ENCODE assay signal across 11 cellular contexts in genomic region chr20:427401-427800, GRCh38. TPM values are rescaled to one million over a fixed set of nuclear protein-coding genes. Genes with fewer than 3 reads are reported as not detected.
DNase-seq lines count a peak whose midpoint lies in the region; ATAC-seq and TF ChIP-seq lines count a peak whose summit lies in the region.
"Had no signal": no experiment of that assay in that cellular context is flagged by ENCODE, and none has a peak within 500 bp of the region (broad histone marks: within the 10 kb centered on the region; RNA-seq: fewer than 3 reads in every experiment).

No MANE protein-coding gene starts in this region.

- H3K27me3 ChIP-seq in H7 (ENCODE audit: control insufficient read depth, insufficient read depth, low read length): no peaks in the 10 kb centered on the region
- no peaks in the 10 kb centered on the region for H3K27me3 ChIP-seq in gastrocnemius medialis

- no peak overlapping the region for H3K4me3 Mint-ChIP-seq in activated naive CD8-positive, alpha-beta T cell treated with anti-CD3 and anti-CD28 coated beads, Interleukin-2, amount 50 U/mL, for 24 hours
- H3K4me3 Mint-ChIP-seq in activated naive CD8-positive, alpha-beta T cell treated with anti-CD3 and anti-CD28 coated beads for 36 hours: no peak overlapping the region
- H3K4me3 Mint-ChIP-seq in stimulated activated naive CD8-positive, alpha-beta T cell treated with anti-CD3 and anti-CD28 coated beads, Interleukin-15, Interleukin-2, amounts not matched to agents 100 ng/mL and 50 ng/mL, for 24 hours: no peak overlapping the region
- H3K4me3 Mint-ChIP-seq: CD14-positive monocyte; CD8-positive, alpha-beta memory T cell had no signal

- no peaks in the 10 kb centered on the region for H3K9me3 Mint-ChIP-seq in activated naive CD8-positive, alpha-beta T cell treated with anti-CD3 and anti-CD28 coated beads, Interleukin-2, amount 50 U/mL, for 24 hours
- no peaks in the 10 kb centered on the region for H3K9me3 Mint-ChIP-seq in activated naive CD8-positive, alpha-beta T cell treated with anti-CD3 and anti-CD28 coated beads for 36 hours
- H3K9me3 Mint-ChIP-seq in stimulated activated naive CD8-positive, alpha-beta T cell treated with anti-CD3 and anti-CD28 coated beads, Interleukin-15, Interleukin-2, amounts not matched to agents 100 ng/mL and 50 ng/mL, for 24 hours: no peaks in the 10 kb centered on the region
- H3K9me3 Mint-ChIP-seq: CD14-positive monocyte; CD8-positive, alpha-beta memory T cell had no signal

- POLR2A ChIA-PET in RWPE1 (lab: Yijun Ruan, JAX; ENCODE audit: low non-redundant PET): no interaction called here

- no peak for DNase-seq in activated naive CD8-positive, alpha-beta T cell treated with anti-CD3 and anti-CD28 coated beads, Interleukin-2, amount 50 U/mL, for 24 hours
- no peak for DNase-seq in activated naive CD8-positive, alpha-beta T cell treated with anti-CD3 and anti-CD28 coated beads for 36 hours
- peak; percentile 38 for DNase-seq in H7
- no peak for DNase-seq in RWPE1 (ENCODE audit: low spot score)
- no peak for DNase-seq in gastrocnemius medialis
- DNase-seq: Caco-2; CD8-positive, alpha-beta memory T cell; GF-D8; HCEC 1CT had no signal

- peaks cover 42% of the 10 kb centered on the region for H3K36me3 Mint-ChIP-seq in activated naive CD8-positive, alpha-beta T cell treated with anti-CD3 and anti-CD28 coated beads, Interleukin-2, amount 50 U/mL, for 24 hours (ENCODE audit: low read depth)
- H3K36me3 Mint-ChIP-seq in activated naive CD8-positive, alpha-beta T cell treated with anti-CD3 and anti-CD28 coated beads for 36 hours: peaks cover 32% of the 10 kb centered on the region
- H3K36me3 Mint-ChIP-seq in stimulated activated naive CD8-positive, alpha-beta T cell treated with anti-CD3 and anti-CD28 coated beads, Interleukin-15, Interleukin-2, amounts not matched to agents 100 ng/mL and 50 ng/mL, for 24 hours (ENCODE audit: low read depth): peaks cover 59% of the 10 kb centered on the region

- no peaks in the 10 kb centered on the region for H3K9me3 ChIP-seq in gastrocnemius medialis
- H3K9me3 ChIP-seq: Caco-2 had no signal

- ATAC-seq in activated naive CD8-positive, alpha-beta T cell treated with anti-CD3 and anti-CD28 coated beads, Interleukin-2, amount 50 U/mL, for 24 hours: peak; percentile 50
- ATAC-seq in gastrocnemius medialis: no peak

- peak overlapping the region; percentile 39 for H3K27ac Mint-ChIP-seq in activated naive CD8-positive, alpha-beta T cell treated with anti-CD3 and anti-CD28 coated beads, Interleukin-2, amount 50 U/mL, for 24 hours
- no peak overlapping the region for H3K27ac Mint-ChIP-seq in activated naive CD8-positive, alpha-beta T cell treated with anti-CD3 and anti-CD28 coated beads for 36 hours
- H3K27ac Mint-ChIP-seq in stimulated activated naive CD8-positive, alpha-beta T cell treated with anti-CD3 and anti-CD28 coated beads, Interleukin-15, Interleukin-2, amounts not matched to agents 100 ng/mL and 50 ng/mL, for 24 hours: peak overlapping the region; percentile 26

- CTCF ChIA-PET in RWPE1 (lab: Yijun Ruan, JAX): interaction anchor here (0.6 kb wide), 1 partner anchor 237 kb away, joined by 3 read pairs; no protein-coding TSS in a partner anchor

- H3K4me1 Mint-ChIP-seq in activated naive CD8-positive, alpha-beta T cell treated with anti-CD3 and anti-CD28 coated beads, Interleukin-2, amount 50 U/mL, for 24 hours: peaks cover 37% of the 10 kb centered on the region
- H3K4me1 Mint-ChIP-seq in activated naive CD8-positive, alpha-beta T cell treated with anti-CD3 and anti-CD28 coated beads for 36 hours: peaks cover 23% of the 10 kb centered on the region
- peaks cover 30% of the 10 kb centered on the region for H3K4me1 Mint-ChIP-seq in stimulated activated naive CD8-positive, alpha-beta T cell treated with anti-CD3 and anti-CD28 coated beads, Interleukin-15, Interleukin-2, amounts not matched to agents 100 ng/mL and 50 ng/mL, for 24 hours (ENCODE audit: low read depth)
- H3K4me1 Mint-ChIP-seq: CD14-positive monocyte had no signal

- H3K27ac ChIP-seq in RWPE1: peak overlapping the region; percentile 66; the same call in 1 of the 2 replicates
- no peak overlapping the region for H3K27ac ChIP-seq in gastrocnemius medialis

- in situ Hi-C loops in gastrocnemius medialis (cut with MboI; ENCODE audit: low sequenced_read_pairs in 4 of 4): no loop called here

- no peak for TF ChIP-seq POLR2A in gastrocnemius medialis (IDR thresholded peaks at IDR 0.05)

- no peak for TF ChIP-seq CTCF in RWPE1 (conservative IDR thresholded peaks at IDR 0.05; ENCODE audit: low read depth)
- no peak for TF ChIP-seq CTCF in gastrocnemius medialis (IDR thresholded peaks at IDR 0.05 in 4 of 5, conservative IDR thresholded peaks at IDR 0.05 in 1 of 5)

- intact Hi-C loops in gastrocnemius medialis (cut with DNase I; ENCODE audit: low total_unique reads): no loop called here

- H3K4me1 ChIP-seq in gastrocnemius medialis: no peaks in the 10 kb centered on the region
- H3K4me1 ChIP-seq: Caco-2 had no signal

- no peaks in the 10 kb centered on the region for H3K27me3 Mint-ChIP-seq in activated naive CD8-positive, alpha-beta T cell treated with anti-CD3 and anti-CD28 coated beads, Interleukin-2, amount 50 U/mL, for 24 hours
- no peaks in the 10 kb centered on the region for H3K27me3 Mint-ChIP-seq in activated naive CD8-positive, alpha-beta T cell treated with anti-CD3 and anti-CD28 coated beads for 36 hours
- H3K27me3 Mint-ChIP-seq in stimulated activated naive CD8-positive, alpha-beta T cell treated with anti-CD3 and anti-CD28 coated beads, Interleukin-15, Interleukin-2, amounts not matched to agents 100 ng/mL and 50 ng/mL, for 24 hours: no peaks in the 10 kb centered on the region
- H3K27me3 Mint-ChIP-seq: CD8-positive, alpha-beta memory T cell had no signal

- H3K36me3 ChIP-seq in H7 (replicated peaks; ENCODE audit: control insufficient read depth, insufficient read depth, low read length) (peaks cover 9% of the 10 kb centered on the region), gastrocnemius medialis (peaks cover 0 to 60% of the 10 kb centered on the region in 2 donors)

- no peak overlapping the region for H3K4me3 ChIP-seq in H7 (ENCODE audit: insufficient read depth, low read depth, low read length)
- no peak overlapping the region for H3K4me3 ChIP-seq in gastrocnemius medialis

RNA-seq across cellular contexts. Expression of gene RBCK1, which starts 19.3 kb away (rescaled TPM):
- 100 to 1,000 TPM; 113 to 115 TPM for total RNA-seq in activated naive CD8-positive, alpha-beta T cell treated with anti-CD3 and anti-CD28 coated beads for 36 hours
- 53.9 and 61.9 TPM in 2 replicates for total RNA-seq in H7 (2014; rRNA removed; shearing (Covaris generic))
- total RNA-seq in gastrocnemius medialis: 10 to 100 TPM; 38.6 to 76.5 (median 62.6) TPM

RNA-seq across cellular contexts. Expression of gene TBC1D20, which starts 34.9 kb away (rescaled TPM):
- total RNA-seq in activated naive CD8-positive, alpha-beta T cell treated with anti-CD3 and anti-CD28 coated beads for 36 hours: 10 to 100 TPM; 18.4 to 18.6 TPM
- 10.9 and 14.0 TPM in 2 replicates for total RNA-seq in H7 (2014; rRNA removed; shearing (Covaris generic))
- total RNA-seq in gastrocnemius medialis: 10 to 100 TPM; 28.9 to 39.0 (median 34.0) TPM

RNA-seq across cellular contexts. Expression of gene TRIB3, which starts 46.8 kb away (rescaled TPM):
- total RNA-seq in activated naive CD8-positive, alpha-beta T cell treated with anti-CD3 and anti-CD28 coated beads for 36 hours: 10 to 100 TPM; 57.8 to 58.0 TPM
- 11.7 and 17.6 TPM in 2 replicates for total RNA-seq in H7 (2014; rRNA removed; shearing (Covaris generic))
- total RNA-seq in gastrocnemius medialis: 1 to 10 TPM in 2 of 4 donors, under 1 TPM in 1, not detected in 1; 0.58 to 3.0 (median 2.4) TPM
